In genomic region chr9:89445135-89445797, GRCh38 we compare ENCODE assay signal across 16 cellular contexts. TPM values are rescaled to one million over a fixed set of nuclear protein-coding genes. Genes with fewer than 3 reads are reported as not detected.
DNase-seq lines count a peak whose midpoint lies in the region; ATAC-seq lines count a peak whose summit lies in the region.
"Had no signal": no experiment of that assay in that cellular context is flagged by ENCODE, and none has a peak within 500 bp of the region (broad histone marks: within the 10 kb centered on the region; RNA-seq: fewer than 3 reads in every experiment).

No MANE protein-coding gene starts in this region.

- peaks cover 27% of the 10 kb centered on the region for H3K36me3 Mint-ChIP-seq in activated naive CD4-positive, alpha-beta T cell treated with anti-CD3 and anti-CD28 coated beads, Interleukin-2, amount 50 U/mL, for 24 hours
- H3K36me3 Mint-ChIP-seq in activated naive CD8-positive, alpha-beta T cell treated with anti-CD3 and anti-CD28 coated beads for 36 hours, result peaks cover 70% of the 10 kb centered on the region
- H3K36me3 Mint-ChIP-seq in naive B cell, result peaks cover 0 to 5% of the 10 kb centered on the region in 2 donors

- H3K27ac ChIP-seq in aorta (ENCODE audit: low read depth in 1 of 2, low read length in 2 of 2), result no peak overlapping the region
- H3K27ac ChIP-seq: SJSA1 had no signal

- H3K27me3 Mint-ChIP-seq in activated naive CD4-positive, alpha-beta T cell treated with anti-CD3 and anti-CD28 coated beads, Interleukin-2, amount 50 U/mL, for 24 hours, result no peaks in the 10 kb centered on the region
- H3K27me3 Mint-ChIP-seq in activated naive CD8-positive, alpha-beta T cell treated with anti-CD3 and anti-CD28 coated beads for 36 hours, result no peaks in the 10 kb centered on the region
- no peaks in the 10 kb centered on the region for H3K27me3 Mint-ChIP-seq in naive B cell

- no peaks in the 10 kb centered on the region for H3K4me1 ChIP-seq in aorta (ENCODE audit: control insufficient read depth in 1 of 2, insufficient read depth in 2 of 2, low read length in 2 of 2)

- H3K4me3 Mint-ChIP-seq in activated naive CD4-positive, alpha-beta T cell treated with anti-CD3 and anti-CD28 coated beads, Interleukin-2, amount 50 U/mL, for 24 hours, result peak overlapping the region; percentile 79
- peak overlapping the region; percentile 20 for H3K4me3 Mint-ChIP-seq in activated naive CD8-positive, alpha-beta T cell treated with anti-CD3 and anti-CD28 coated beads for 36 hours
- H3K4me3 Mint-ChIP-seq in naive B cell, result no peak overlapping the region

- H3K27ac Mint-ChIP-seq in activated naive CD4-positive, alpha-beta T cell treated with anti-CD3 and anti-CD28 coated beads, Interleukin-2, amount 50 U/mL, for 24 hours, result peak overlapping the region; percentile 98
- H3K27ac Mint-ChIP-seq in activated naive CD8-positive, alpha-beta T cell treated with anti-CD3 and anti-CD28 coated beads for 36 hours, result peak overlapping the region; percentile 90
- H3K27ac Mint-ChIP-seq in naive B cell, result peak overlapping the region; percentile 25 to 76 (median 48)

- peaks cover 92% of the 10 kb centered on the region for H3K4me1 Mint-ChIP-seq in activated naive CD4-positive, alpha-beta T cell treated with anti-CD3 and anti-CD28 coated beads, Interleukin-2, amount 50 U/mL, for 24 hours
- peaks cover 91% of the 10 kb centered on the region for H3K4me1 Mint-ChIP-seq in activated naive CD8-positive, alpha-beta T cell treated with anti-CD3 and anti-CD28 coated beads for 36 hours
- peaks cover 81 to 92% (median 84%) of the 10 kb centered on the region in 3 donors for H3K4me1 Mint-ChIP-seq in naive B cell

- H3K9me3 Mint-ChIP-seq in activated naive CD4-positive, alpha-beta T cell treated with anti-CD3 and anti-CD28 coated beads, Interleukin-2, amount 50 U/mL, for 24 hours, result no peaks in the 10 kb centered on the region
- H3K9me3 Mint-ChIP-seq in activated naive CD8-positive, alpha-beta T cell treated with anti-CD3 and anti-CD28 coated beads for 36 hours, result no peaks in the 10 kb centered on the region
- no peaks in the 10 kb centered on the region for H3K9me3 Mint-ChIP-seq in naive B cell

- no peak overlapping the region for H3K4me3 ChIP-seq in aorta (ENCODE audit: low read length in 2 of 2)
- H3K4me3 ChIP-seq: lung, SJSA1 had no signal

- no peaks in the 10 kb centered on the region for H3K36me3 ChIP-seq in aorta (ENCODE audit: control insufficient read depth in 1 of 2, insufficient read depth in 2 of 2, low read length in 1 of 2)
- H3K36me3 ChIP-seq: SJSA1 had no signal

- intact Hi-C loops in aorta (cut with DNase I), result no loop called here

- H3K9me3 ChIP-seq in aorta (ENCODE audit: control insufficient read depth, low read length), result no peaks in the 10 kb centered on the region
- H3K9me3 ChIP-seq: SJSA1 had no signal

- no peak for DNase-seq in activated naive CD4-positive, alpha-beta T cell treated with Interleukin-2 at 50 U/mL for 16 hours
- no peak for DNase-seq in activated naive CD8-positive, alpha-beta T cell treated with anti-CD3 and anti-CD28 coated beads for 36 hours
- DNase-seq in naive B cell (no peak), aorta (peak; percentile 10 to 37), DMS53 (lab: John Stamatoyannopoulos, UW) (no peak), OCI-M2 (lab: John Stamatoyannopoulos, UW; ENCODE audit: unreplicated experiment) (no peak)
- DNase-seq: activated CD8-positive, alpha-beta memory T cell treated with anti-CD3 and anti-CD28 coated beads, Interleukin-2, amount 50 U/mL, for 4 hours; DMS79; effector CD8-positive, alpha-beta T cell; KG1; NCI-H1417 treated with DMSO at 0.1 percent for 48 hours; NCI-H345 had no signal

- WGBS in aorta, 2 donors, result 87% methylated on average over 11 of the region's 11 CpGs

- ATAC-seq in naive B cell (ENCODE audit: low read depth in 2 of 2), result no peak
- no peak for ATAC-seq in aorta (ENCODE audit: low FRiP score)
- ATAC-seq in HG03457 (IDR thresholded peaks at IDR 0.05; ENCODE audit: unreplicated experiment), result no peak

- no peaks in the 10 kb centered on the region for H3K27me3 ChIP-seq in aorta (ENCODE audit: control insufficient read depth in 1 of 2, insufficient read depth in 2 of 2, low read length in 1 of 2)
- H3K27me3 ChIP-seq: SJSA1 had no signal

RNA-seq across cellular contexts. Expression of gene SEMA4D, which starts 52.6 kb away (rescaled TPM):
- total RNA-seq in activated naive CD8-positive, alpha-beta T cell treated with anti-CD3 and anti-CD28 coated beads for 36 hours, result 100 to 1,000 TPM; 239 to 245 TPM
- polyA plus RNA-seq in naive B cell (ENCODE audit: low read depth in 6 of 6) (10 to 100 TPM; 13.4 to 38.2 (median 21.5) TPM), aorta (1 to 10 TPM; 1.4 to 2.4 TPM)
- total RNA-seq in aorta, result 10 to 100 TPM; 24.7 to 26.2 TPM

Comparison
In these comparisons a context has a peak if more than half of its experiments do, and no peak if none do; other contexts are left out.
1. H3K27ac Mint-ChIP-seq: peak in every context shown above with its lines; median percentile 98 in activated naive CD4-positive, alpha-beta T cell treated with anti-CD3 and anti-CD28 coated beads, Interleukin-2, amount 50 U/mL, for 24 hours; 90 in activated naive CD8-positive, alpha-beta T cell treated with anti-CD3 and anti-CD28 coated beads for 36 hours; 48 in naive B cell.
2. H3K4me3 Mint-ChIP-seq: peak in activated naive CD4-positive, alpha-beta T cell treated with anti-CD3 and anti-CD28 coated beads, Interleukin-2, amount 50 U/mL, for 24 hours (single experiment) and activated naive CD8-positive, alpha-beta T cell treated with anti-CD3 and anti-CD28 coated beads for 36 hours (single experiment); none in naive B cell (0 of 8).
3. DNase-seq: peak in aorta (2 of 2); none in activated naive CD4-positive, alpha-beta T cell treated with Interleukin-2 at 50 U/mL for 16 hours (single experiment), activated naive CD8-positive, alpha-beta T cell treated with anti-CD3 and anti-CD28 coated beads for 36 hours (single experiment), naive B cell (single experiment), DMS53 (single experiment) and OCI-M2 (single experiment).
4. RNA of gene SEMA4D, which starts 52.6 kb away (total RNA-seq): 239 to 245 TPM in activated naive CD8-positive, alpha-beta T cell treated with anti-CD3 and anti-CD28 coated beads for 36 hours; 24.7 to 26.2 TPM in aorta; every median in the first group is over 4 times any median in the second.